In genomic region chr3:41716391-41716910, GRCh38 we compare ENCODE assay signal across 10 cellular contexts.
DNase-seq lines count a peak whose midpoint lies in the region; ATAC-seq and TF ChIP-seq lines count a peak whose summit lies in the region.
"Had no signal": no experiment of that assay in that cellular context is flagged by ENCODE, and none has a peak within 500 bp of the region (broad histone marks: within the 10 kb centered on the region; RNA-seq: fewer than 3 reads in every experiment).

No MANE protein-coding gene starts in this region.

- H3K9ac ChIP-seq in liver (ENCODE audit: low read depth in 1 of 2, low read length in 2 of 2) = no peak overlapping the region

- H3K27ac ChIP-seq in liver (ENCODE audit: low read depth in 1 of 2, low read length in 2 of 2) = no peak overlapping the region
- no peak overlapping the region for H3K27ac ChIP-seq in CD4-positive, alpha-beta T cell (ENCODE audit: low read depth, low read length)

- H3K4me3 ChIP-seq in cardiac fibroblast (replicated peaks in 1 of 2; ENCODE audit: low read depth in 2 of 2, low read length in 2 of 2) = no peak overlapping the region
- H3K4me3 ChIP-seq in liver (ENCODE audit: low read depth in 1 of 3, low read length in 3 of 3) = no peak overlapping the region

- H3K27me3 Mint-ChIP-seq in activated CD4-positive, alpha-beta T cell treated with anti-CD3 and anti-CD28 coated beads, Interleukin-2, amount 10 ng/mL, durations not matched to agents 24 days and 14 days = no peaks in the 10 kb centered on the region
- no peaks in the 10 kb centered on the region for H3K27me3 Mint-ChIP-seq in CD4-positive, alpha-beta T cell
- H3K27me3 Mint-ChIP-seq in activated T-helper 17 cell treated with anti-CD3 and anti-CD28 coated beads, Interleukin-2, amount 50 U/mL, for 72 hours = no peaks in the 10 kb centered on the region

- no peak overlapping the region for H3K4me3 Mint-ChIP-seq in activated CD4-positive, alpha-beta T cell treated with anti-CD3 and anti-CD28 coated beads, Interleukin-2, amount 10 ng/mL, durations not matched to agents 24 days and 14 days
- no peak overlapping the region for H3K4me3 Mint-ChIP-seq in CD4-positive, alpha-beta T cell
- H3K4me3 Mint-ChIP-seq in activated T-helper 17 cell treated with anti-CD3 and anti-CD28 coated beads, Interleukin-2, amount 50 U/mL, for 72 hours = no peak overlapping the region

- H3K9me3 ChIP-seq in liver (ENCODE audit: control insufficient read depth in 4 of 4, low read length in 3 of 4) = no peaks in the 10 kb centered on the region
- no peaks in the 10 kb centered on the region for H3K9me3 ChIP-seq in CD4-positive, alpha-beta T cell (ENCODE audit: control insufficient read depth, low read length)

- peaks cover 0 to 6% (median 0%) of the 10 kb centered on the region in 4 donors for H3K4me1 ChIP-seq in liver (ENCODE audit: control insufficient read depth in 4 of 4, insufficient read depth in 4 of 4, low read length in 3 of 4)

- H3K4me1 Mint-ChIP-seq in activated CD4-positive, alpha-beta T cell treated with anti-CD3 and anti-CD28 coated beads, Interleukin-2, amount 10 ng/mL, durations not matched to agents 24 days and 14 days = no peaks in the 10 kb centered on the region
- no peaks in the 10 kb centered on the region for H3K4me1 Mint-ChIP-seq in CD4-positive, alpha-beta T cell (ENCODE audit: low read depth)
- H3K4me1 Mint-ChIP-seq in activated T-helper 17 cell treated with anti-CD3 and anti-CD28 coated beads, Interleukin-2, amount 50 U/mL, for 72 hours = no peaks in the 10 kb centered on the region

- no peak for DNase-seq in AG09319 (ENCODE audit: extremely low read depth, low read depth)
- peak; percentile 32 to 45 for DNase-seq in cardiac fibroblast (ENCODE audit: low read depth in 2 of 2)
- no peak for DNase-seq in activated CD4-positive, alpha-beta T cell treated with anti-CD3 and anti-CD28 coated beads, Interleukin-2, amount 10 ng/mL, durations not matched to agents 24 days and 14 days
- DNase-seq in CD4-positive, alpha-beta T cell = no peak
- DNase-seq: activated CD4-positive, alpha-beta T cell treated with anti-CD3 and anti-CD28 coated beads for 48 hours; aorta had no signal

- H3K9me3 Mint-ChIP-seq in activated CD4-positive, alpha-beta T cell treated with anti-CD3 and anti-CD28 coated beads, Interleukin-2, amount 10 ng/mL, durations not matched to agents 24 days and 14 days = no peaks in the 10 kb centered on the region
- H3K9me3 Mint-ChIP-seq in CD4-positive, alpha-beta T cell = no peaks in the 10 kb centered on the region
- H3K9me3 Mint-ChIP-seq in activated T-helper 17 cell treated with anti-CD3 and anti-CD28 coated beads, Interleukin-2, amount 50 U/mL, for 72 hours = no peaks in the 10 kb centered on the region

- CTCF ChIA-PET in CD4-positive, alpha-beta T cell (lab: Charles Lee) = no interaction called here

- 92% methylated on average over 3 of the region's 3 CpGs for WGBS in liver

- no peaks in the 10 kb centered on the region for H3K36me3 ChIP-seq in liver (ENCODE audit: control insufficient read depth in 4 of 4, insufficient read depth in 3 of 4, low read depth in 1 of 4, low read length in 3 of 4)

- TF ChIP-seq CTCF in AG09319 (IDR thresholded peaks at IDR 0.05; ENCODE audit: low read depth, low read length) = peak; percentile 53
- peak; percentile 56 for TF ChIP-seq CTCF in LNCAP (IDR thresholded peaks at IDR 0.05)
- peak; percentile 34 for TF ChIP-seq CTCF in cardiac fibroblast (IDR thresholded peaks at IDR 0.05; ENCODE audit: low read depth, low read length)
- peak; percentile 70 for TF ChIP-seq CTCF in liver (IDR thresholded peaks at IDR 0.05; ENCODE audit: low read depth, low read length, missing input control)
- no peak for TF ChIP-seq CTCF in CD4-positive, alpha-beta T cell (IDR thresholded peaks at IDR 0.05)

- intact Hi-C loops in activated CD4-positive, alpha-beta T cell treated with anti-CD3 and anti-CD28 coated beads, Interleukin-2, amount 10 ng/mL, durations not matched to agents 24 days and 14 days (cut with micrococcal nuclease) = no loop called here
- intact Hi-C loops in CD4-positive, alpha-beta T cell (cut with DNase I, micrococcal nuclease) = no loop called here

- no peaks in the 10 kb centered on the region for H3K36me3 Mint-ChIP-seq in activated CD4-positive, alpha-beta T cell treated with anti-CD3 and anti-CD28 coated beads, Interleukin-2, amount 10 ng/mL, durations not matched to agents 24 days and 14 days (ENCODE audit: low read depth)
- peaks cover 14% of the 10 kb centered on the region for H3K36me3 Mint-ChIP-seq in CD4-positive, alpha-beta T cell (ENCODE audit: low read depth)
- H3K36me3 Mint-ChIP-seq in activated T-helper 17 cell treated with anti-CD3 and anti-CD28 coated beads, Interleukin-2, amount 50 U/mL, for 72 hours (ENCODE audit: low read depth) = peaks cover 11% of the 10 kb centered on the region

- POLR2A ChIA-PET in CD4-positive, alpha-beta T cell (lab: Charles Lee) = no interaction called here

- no peaks in the 10 kb centered on the region for H3K27me3 ChIP-seq in liver (ENCODE audit: control insufficient read depth in 4 of 4, insufficient read depth in 4 of 4, low read length in 3 of 4)
- no peaks in the 10 kb centered on the region for H3K27me3 ChIP-seq in CD4-positive, alpha-beta T cell (ENCODE audit: control insufficient read depth, insufficient read depth, low read length)

- H3K27ac Mint-ChIP-seq in activated CD4-positive, alpha-beta T cell treated with anti-CD3 and anti-CD28 coated beads, Interleukin-2, amount 10 ng/mL, durations not matched to agents 24 days and 14 days = no peak overlapping the region
- no peak overlapping the region for H3K27ac Mint-ChIP-seq in CD4-positive, alpha-beta T cell
- H3K27ac Mint-ChIP-seq in activated T-helper 17 cell treated with anti-CD3 and anti-CD28 coated beads, Interleukin-2, amount 50 U/mL, for 72 hours = no peak overlapping the region

- TF ChIP-seq RAD21 in liver (IDR thresholded peaks at IDR 0.05) = peak; percentile 87 to 88

- ATAC-seq in HG03342 (IDR thresholded peaks at IDR 0.05; ENCODE audit: unreplicated experiment) = no peak
- ATAC-seq in CD4-positive, alpha-beta T cell (ENCODE audit: poor library complexity) = no peak
- ATAC-seq in activated T-helper 17 cell treated with anti-CD3 and anti-CD28 coated beads, Interleukin-2, amount 50 U/mL, for 72 hours (replicated peaks) = no peak

TF ChIP-seq in liver, 16 proteins besides CTCF, POLR2A, EP300 and RAD21:
- TF ChIP-seq, protein P1, sequence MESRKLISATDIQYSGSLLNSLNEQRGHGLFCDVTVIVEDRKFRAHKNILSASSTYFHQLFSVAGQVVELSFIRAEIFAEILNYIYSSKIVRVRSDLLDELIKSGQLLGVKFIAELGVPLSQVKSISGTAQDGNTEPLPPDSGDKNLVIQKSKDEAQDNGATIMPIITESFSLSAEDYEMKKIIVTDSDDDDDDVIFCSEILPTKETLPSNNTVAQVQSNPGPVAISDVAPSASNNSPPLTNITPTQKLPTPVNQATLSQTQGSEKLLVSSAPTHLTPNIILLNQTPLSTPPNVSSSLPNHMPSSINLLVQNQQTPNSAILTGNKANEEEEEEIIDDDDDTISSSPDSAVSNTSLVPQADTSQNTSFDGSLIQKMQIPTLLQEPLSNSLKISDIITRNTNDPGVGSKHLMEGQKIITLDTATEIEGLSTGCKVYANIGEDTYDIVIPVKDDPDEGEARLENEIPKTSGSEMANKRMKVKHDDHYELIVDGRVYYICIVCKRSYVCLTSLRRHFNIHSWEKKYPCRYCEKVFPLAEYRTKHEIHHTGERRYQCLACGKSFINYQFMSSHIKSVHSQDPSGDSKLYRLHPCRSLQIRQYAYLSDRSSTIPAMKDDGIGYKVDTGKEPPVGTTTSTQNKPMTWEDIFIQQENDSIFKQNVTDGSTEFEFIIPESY (IDR thresholded peaks at IDR 0.05) = no peak
- TF ChIP-seq SP1 (IDR thresholded peaks at IDR 0.05) = no peak
- TF ChIP-seq MAX (IDR thresholded peaks at IDR 0.05) = no peak
- TF ChIP-seq GABPA (IDR thresholded peaks at IDR 0.05 in 1 of 2, conservative IDR thresholded peaks at IDR 0.05 in 1 of 2) = no peak
- no peak for TF ChIP-seq FOXA2 (IDR thresholded peaks at IDR 0.05)
- TF ChIP-seq JUND (IDR thresholded peaks at IDR 0.05) = no peak
- no peak for TF ChIP-seq FOXA1 (IDR thresholded peaks at IDR 0.05)
- no peak for TF ChIP-seq EGR1 (IDR thresholded peaks at IDR 0.05; ENCODE audit: low read depth in 2 of 2)
- TF ChIP-seq RXRA (IDR thresholded peaks at IDR 0.05) = no peak
- no peak for TF ChIP-seq NR2F2 (IDR thresholded peaks at IDR 0.05)
- TF ChIP-seq HNF4G (IDR thresholded peaks at IDR 0.05) = no peak

Comparison
In these comparisons a context has a peak if more than half of its experiments do, and no peak if none do; other contexts are left out.
1. DNase-seq: peak in cardiac fibroblast (2 of 2); none in AG09319 (single experiment), activated CD4-positive, alpha-beta T cell treated with anti-CD3 and anti-CD28 coated beads, Interleukin-2, amount 10 ng/mL, durations not matched to agents 24 days and 14 days (single experiment) and CD4-positive, alpha-beta T cell (0 of 10).